Comparison of ENCODE assay signal across 19 cellular contexts in the genomic region with DNA sequence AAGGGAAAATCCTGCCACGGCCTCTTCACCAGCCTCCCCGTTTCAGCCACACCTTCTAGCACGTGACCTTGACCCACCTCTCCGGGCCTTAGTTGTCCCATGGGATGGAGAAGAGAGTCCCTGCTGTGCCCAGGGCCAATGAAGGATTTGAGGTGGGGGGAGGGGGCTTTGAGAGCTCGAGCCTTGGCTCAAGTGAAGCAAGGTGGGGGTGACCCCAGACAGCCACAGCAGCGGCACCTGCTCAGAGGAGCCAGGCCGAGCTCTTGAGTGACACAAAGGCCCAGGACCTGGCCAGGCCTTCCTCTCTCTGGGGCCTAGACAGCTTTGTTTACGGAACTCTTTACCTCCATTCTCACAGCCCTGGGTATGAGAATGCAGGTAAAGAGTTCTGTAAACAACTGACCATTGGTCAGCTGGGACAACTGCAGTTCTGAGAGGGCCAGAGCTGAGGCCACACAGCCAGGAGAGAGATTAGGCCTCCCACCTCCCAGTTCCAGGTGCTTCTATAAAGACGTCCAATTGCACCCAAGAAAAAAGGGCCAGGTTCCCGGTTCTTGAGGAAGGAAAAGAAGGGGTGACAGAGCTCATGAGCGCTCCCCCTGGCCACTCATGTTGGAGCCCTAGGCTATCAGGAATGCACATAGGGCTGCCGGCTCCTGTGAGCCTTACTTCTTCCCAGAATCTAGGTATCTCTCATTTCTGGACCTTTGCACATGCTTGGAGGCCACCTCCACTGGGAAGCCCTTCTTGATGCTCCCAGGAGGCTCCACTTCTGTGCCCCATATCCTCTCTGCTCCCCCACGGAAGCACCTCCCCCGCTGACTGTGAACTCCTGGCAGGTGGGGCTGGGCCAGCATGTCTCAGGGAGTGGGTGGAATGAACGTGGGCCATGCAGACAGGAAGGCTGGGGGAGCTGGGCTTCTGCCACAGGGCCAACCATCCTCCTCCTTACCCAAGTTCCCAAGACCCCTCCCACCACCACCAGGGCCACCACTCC. TPM values are rescaled to one million over a fixed set of nuclear protein-coding genes. Genes with fewer than 3 reads are reported as not detected.
A peak's percentile ranks its signal among the peaks of the same experiment; 100 is the strongest.
DNase-seq lines count a peak whose midpoint lies in the region; ATAC-seq, FAIRE-seq and TF ChIP-seq lines count a peak whose summit lies in the region.
"Had no signal": no experiment of that assay in that cellular context is flagged by ENCODE, and none has a peak within 500 bp of the region (broad histone marks: within the 10 kb centered on the region; RNA-seq: fewer than 3 reads in every experiment).

No MANE protein-coding gene starts in this region.

- POLR2A ChIA-PET in PC-9 (lab: Charles Lee; ENCODE audit: unreplicated experiment), result interaction anchor here (0.6 kb wide), 3 partner anchors 43 to 1846 kb away, joined by 3 to 5 read pairs (median 3); partner anchors contain the start of gene USB1

- intact Hi-C loops in PC-9 (cut with micrococcal nuclease; ENCODE audit: unreplicated experiment), result loop anchor here (2.0 kb wide), 1 partner anchor 35 kb away; no protein-coding TSS in a partner anchor
- intact Hi-C loops in kidney (cut with DNase I), result no loop called here
- intact Hi-C loops in upper lobe of right lung (cut with DNase I), result no loop called here

- no peaks in the 10 kb centered on the region for H3K27me3 ChIP-seq in PC-9 (ENCODE audit: insufficient read depth, low read depth)
- H3K27me3 ChIP-seq in upper lobe of right lung, result no peaks in the 10 kb centered on the region

- H3K4me2 ChIP-seq in PC-9, result peak overlapping the region; percentile 21

- H3K4me3 ChIP-seq in PC-9 (no peak overlapping the region), kidney (ENCODE audit: low read length in 2 of 2) (no peak overlapping the region), upper lobe of right lung (no peak overlapping the region)

- H3K4me1 ChIP-seq in PC-9 (replicated peaks; ENCODE audit: insufficient read depth) (peaks cover 29% of the 10 kb centered on the region), kidney (ENCODE audit: control insufficient read depth in 1 of 2, insufficient read depth in 1 of 2, low read depth in 1 of 2, low read length in 2 of 2) (no peaks in the 10 kb centered on the region), upper lobe of right lung (peaks cover 2% of the 10 kb centered on the region)

- no peaks in the 10 kb centered on the region for H3K79me2 ChIP-seq in PC-9 (ENCODE audit: low read depth)

- H3K9me3 ChIP-seq in PC-9 (ENCODE audit: insufficient read depth, low read depth) (no peaks in the 10 kb centered on the region), kidney (ENCODE audit: control insufficient read depth in 1 of 2, low read length in 2 of 2) (no peaks in the 10 kb centered on the region), upper lobe of right lung (no peaks in the 10 kb centered on the region)

- H3K36me3 ChIP-seq in PC-9 (ENCODE audit: low read depth), result no peaks in the 10 kb centered on the region
- no peaks in the 10 kb centered on the region for H3K36me3 ChIP-seq in kidney (ENCODE audit: control insufficient read depth in 1 of 2, insufficient read depth in 2 of 2, low read length in 2 of 2)
- H3K36me3 ChIP-seq in upper lobe of right lung, result no peaks in the 10 kb centered on the region

- ATAC-seq in upper lobe of right lung (peak; percentile 37), HG02678 (IDR thresholded peaks at IDR 0.05; ENCODE audit: unreplicated experiment) (no peak), HG02938 (IDR thresholded peaks at IDR 0.05; ENCODE audit: unreplicated experiment) (no peak)

- DNase-seq in NCI-H510A treated with DMSO at 0.1 percent for 48 hours (lab: John Stamatoyannopoulos, UW) (peak; percentile 34), NCI-H510A (lab: John Stamatoyannopoulos, UW) (no peak), PC-9 (peak in 1 of 2 experiments; percentile 45), kidney (peak; percentile 60), upper lobe of right lung (peak; percentile 62), COLO668 (lab: John Stamatoyannopoulos, UW; ENCODE audit: unreplicated experiment) (no peak)
- DNase-seq: CD4-positive, alpha-beta memory T cell; GF-D8; NCI-H1092; NCI-H2107; NCI-H345; NCI-H748 treated with DMSO at 0.1 percent for 48 hours had no signal

- FAIRE-seq in kidney (lab: Jason Lieb, UNC), result no peak
- FAIRE-seq: GM19239 had no signal

- BruUV-seq in PC-9 (replicated peaks; lab: Mats Ljungman, UMichigan), result no TSS peak

- no peaks in the 10 kb centered on the region for H4K20me1 ChIP-seq in PC-9 (ENCODE audit: insufficient read depth)

- H3F3A ChIP-seq in PC-9 (ENCODE audit: insufficient read depth, low read depth), result peaks cover 15% of the 10 kb centered on the region; the same call in 1 of the 2 replicates

- CTCF ChIA-PET in PC-9 (lab: Charles Lee), result no interaction called here

- no peak for TF ChIP-seq CTCF in PC-9 (conservative IDR thresholded peaks at IDR 0.05)
- TF ChIP-seq CTCF in kidney (IDR thresholded peaks at IDR 0.05; ENCODE audit: borderline replicate concordance, extremely low read depth, insufficient read depth), result no peak
- TF ChIP-seq CTCF in upper lobe of right lung (IDR thresholded peaks at IDR 0.05), result no peak

- no peak overlapping the region for H2AFZ ChIP-seq in PC-9

- H3K9me2 ChIP-seq in PC-9 (ENCODE audit: insufficient read depth), result no peaks in the 10 kb centered on the region

- no peak overlapping the region for H3K27ac ChIP-seq in PC-9
- no peak overlapping the region for H3K27ac ChIP-seq in kidney (ENCODE audit: low read depth in 2 of 2, low read length in 2 of 2)
- peak overlapping the region; percentile 17 for H3K27ac ChIP-seq in upper lobe of right lung

- H3K9ac ChIP-seq in kidney (ENCODE audit: low read length in 2 of 2), result no peak overlapping the region

RNA-seq across cellular contexts. Expression of gene CNGB1, which starts 13.2 kb away (rescaled TPM):
- total RNA-seq in PC-9 (2021), result 1.1 and 2.6 TPM in 2 replicates
- total RNA-seq in kidney, result not detected
- not detected for polyA plus RNA-seq in kidney (ENCODE audit: insufficient read depth, low read depth, low replicate concordance)
- total RNA-seq in upper lobe of right lung, result not detected
- total RNA-seq: A172; CD4-positive, alpha-beta memory T cell; MCF 10A; SK-MEL-5 had no signal
- polyA plus RNA-seq: BJ; CD4-positive, alpha-beta memory T cell had no signal

RNA-seq across cellular contexts. Expression of gene ZNF319, which starts 42.8 kb away (rescaled TPM):
- total RNA-seq in PC-9 (2021) (9.9 and 11.0 TPM in 2 replicates), kidney (10.9 TPM), upper lobe of right lung (10.6 TPM)
- 2.9 TPM for polyA plus RNA-seq in kidney (ENCODE audit: insufficient read depth, low read depth, low replicate concordance)

RNA-seq across cellular contexts. Expression of gene USB1, which starts 43.5 kb away (rescaled TPM):
- total RNA-seq in PC-9 (2021) (65.8 and 66.0 TPM in 2 replicates), kidney (32.8 TPM), upper lobe of right lung (37.4 TPM)
- polyA plus RNA-seq in kidney (ENCODE audit: insufficient read depth, low read depth, low replicate concordance), result 18.3 TPM

Comparison
In these comparisons a context has a peak if more than half of its experiments do, and no peak if none do; other contexts are left out.
1. DNase-seq: peak in NCI-H510A treated with DMSO at 0.1 percent for 48 hours (single experiment), kidney (single experiment) and upper lobe of right lung (single experiment); none in NCI-H510A (single experiment) and COLO668 (single experiment).